ENCODE assay signal across 8 cellular contexts in genomic region chr20:18224968-18225568, GRCh38.
DNase-seq lines count a peak whose midpoint lies in the region; ATAC-seq and TF ChIP-seq lines count a peak whose summit lies in the region.

No MANE protein-coding gene starts in this region.

- H3K4me3 Mint-ChIP-seq in nephron progenitor cell = peak overlapping the region; percentile 52
- H3K4me3 Mint-ChIP-seq in activated T-cell treated with anti-CD3 and anti-CD28 coated beads, Interleukin-2, amount 50 U/mL, for 72 hours = no peak overlapping the region

- peaks cover 55% of the 10 kb centered on the region for H3K4me1 Mint-ChIP-seq in nephron progenitor cell
- H3K4me1 Mint-ChIP-seq in activated T-cell treated with anti-CD3 and anti-CD28 coated beads, Interleukin-2, amount 50 U/mL, for 72 hours (ENCODE audit: low read depth) = no peaks in the 10 kb centered on the region

- H3K4me3 ChIP-seq in epithelial cell of proximal tubule (ENCODE audit: low read depth, low read length) = peak overlapping the region; percentile 15

- H3K36me3 Mint-ChIP-seq in nephron progenitor cell (ENCODE audit: low read depth) = no peaks in the 10 kb centered on the region
- H3K36me3 Mint-ChIP-seq in activated T-cell treated with anti-CD3 and anti-CD28 coated beads, Interleukin-2, amount 50 U/mL, for 72 hours (ENCODE audit: insufficient read depth in 2 of 2) = no peaks in the 10 kb centered on the region

- H3K27ac Mint-ChIP-seq in nephron progenitor cell = peak overlapping the region; percentile 97
- no peak overlapping the region for H3K27ac Mint-ChIP-seq in activated T-cell treated with anti-CD3 and anti-CD28 coated beads, Interleukin-2, amount 50 U/mL, for 72 hours

- peaks cover 8% of the 10 kb centered on the region for H3K9me3 Mint-ChIP-seq in nephron progenitor cell
- no peaks in the 10 kb centered on the region for H3K9me3 Mint-ChIP-seq in activated T-cell treated with anti-CD3 and anti-CD28 coated beads, Interleukin-2, amount 50 U/mL, for 72 hours

- ATAC-seq in HG03439 (IDR thresholded peaks at IDR 0.05; ENCODE audit: unreplicated experiment) (no peak), HG02759 (IDR thresholded peaks at IDR 0.05; ENCODE audit: unreplicated experiment) (no peak), GM21528 (IDR thresholded peaks at IDR 0.05; ENCODE audit: low FRiP score, unreplicated experiment) (no peak)
- no peak for ATAC-seq in activated T-cell treated with anti-CD3 and anti-CD28 coated beads, Interleukin-2, amount 50 U/mL, for 72 hours (replicated peaks in 1 of 2)

- no peaks in the 10 kb centered on the region for H3K27me3 Mint-ChIP-seq in nephron progenitor cell (ENCODE audit: low read depth, poor library complexity)
- peaks cover 9% of the 10 kb centered on the region for H3K27me3 Mint-ChIP-seq in activated T-cell treated with anti-CD3 and anti-CD28 coated beads, Interleukin-2, amount 50 U/mL, for 72 hours (ENCODE audit: low read depth)

- DNase-seq in AG09319 (ENCODE audit: extremely low read depth, low read depth) = peak; percentile 10
- DNase-seq in NCI-H460 (ENCODE audit: extremely low read depth, low read depth) = peak; percentile 43
- peak; percentile 7 for DNase-seq in epithelial cell of proximal tubule (ENCODE audit: low read depth)
- DNase-seq in nephron progenitor cell = peak; percentile 21
- DNase-seq in activated T-cell treated with anti-CD3 and anti-CD28 coated beads, Interleukin-2, amount 50 U/mL, for 72 hours = no peak

- TF ChIP-seq CTCF in AG09319 (IDR thresholded peaks at IDR 0.05; ENCODE audit: low read depth, low read length) = no peak
- no peak for TF ChIP-seq CTCF in epithelial cell of proximal tubule (conservative IDR thresholded peaks at IDR 0.05; ENCODE audit: low read depth, low read length)
- no peak for TF ChIP-seq CTCF in nephron progenitor cell (IDR thresholded peaks at IDR 0.05)

Comparison
In these comparisons a context has a peak if more than half of its experiments do, and no peak if none do; other contexts are left out.
1. DNase-seq: peak in AG09319 (single experiment), NCI-H460 (single experiment), epithelial cell of proximal tubule (single experiment) and nephron progenitor cell (single experiment); none in activated T-cell treated with anti-CD3 and anti-CD28 coated beads, Interleukin-2, amount 50 U/mL, for 72 hours (0 of 2).